1 cellular context compared by ENCODE assay signal in the genomic region with DNA sequence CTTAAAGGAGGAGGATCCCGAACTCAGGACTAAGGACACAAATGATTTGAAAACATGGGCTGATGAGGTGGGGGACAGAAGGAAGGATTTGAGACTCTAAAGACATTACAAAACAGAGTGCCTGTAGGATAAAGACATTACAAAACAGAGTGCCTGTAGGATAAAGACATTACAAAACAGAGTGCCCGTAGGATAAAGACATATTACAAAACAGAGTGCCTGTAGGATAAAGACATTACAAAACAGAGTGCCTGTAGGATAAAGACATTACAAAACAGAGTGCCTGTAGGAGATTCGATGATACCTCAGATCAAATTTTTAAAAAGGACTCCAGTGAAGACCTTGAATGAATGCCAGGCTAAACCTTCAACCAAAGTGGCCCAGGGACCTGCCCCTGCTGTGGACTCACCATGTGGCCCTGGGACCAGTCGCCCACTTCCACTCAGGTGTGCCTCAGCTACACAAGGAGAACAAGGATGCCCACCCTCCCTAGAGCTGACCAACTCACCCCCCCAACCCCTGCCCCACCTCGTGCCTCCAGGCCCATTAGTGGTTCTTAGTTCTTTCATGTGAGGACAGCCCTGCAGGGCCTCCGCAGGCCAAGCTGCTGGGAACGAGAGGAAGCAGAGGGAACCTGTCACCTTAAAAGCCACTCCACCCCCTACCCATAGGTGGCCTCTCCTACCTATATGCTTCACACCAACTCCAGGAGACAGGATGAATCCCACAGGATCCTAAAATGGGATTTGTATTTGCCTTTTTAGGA.
TF ChIP-seq lines count a peak whose summit lies in the region.

No MANE protein-coding gene starts in this region.

TF ChIP-seq in HepG2, 621 proteins besides CTCF, POLR2A, EP300 and RAD21:
- TF ChIP-seq RFX5 (IDR thresholded peaks at IDR 0.05; ENCODE audit: low read depth, low read length) (no peak), ZNF720 (CRISPR knock-in tag; IDR thresholded peaks at IDR 0.05) (no peak), DPF2 (CRISPR knock-in tag; IDR thresholded peaks at IDR 0.05; ENCODE audit: borderline replicate concordance, low read depth) (no peak), HNRNPK (IDR thresholded peaks at IDR 0.05; ENCODE audit: low read depth, low read length, poor library complexity, severe bottlenecking) (no peak), ZNF747 (CRISPR knock-in tag; IDR thresholded peaks at IDR 0.05; ENCODE audit: borderline replicate concordance) (no peak), ZNF224 (CRISPR knock-in tag; IDR thresholded peaks at IDR 0.05) (no peak), JUNB (CRISPR knock-in tag; IDR thresholded peaks at IDR 0.05; ENCODE audit: borderline replicate concordance) (no peak), SOX6 (IDR thresholded peaks at IDR 0.05) (no peak), SOX6 (CRISPR knock-in tag; IDR thresholded peaks at IDR 0.05) (no peak), RXRA (CRISPR knock-in tag; IDR thresholded peaks at IDR 0.05) (no peak), FOXP1 (IDR thresholded peaks at IDR 0.05) (no peak), FOXP1 (CRISPR knock-in tag; IDR thresholded peaks at IDR 0.05) (no peak), ZKSCAN5 (CRISPR knock-in tag; IDR thresholded peaks at IDR 0.05) (no peak), ATF7 (IDR thresholded peaks at IDR 0.05) (no peak), ATF7 (CRISPR knock-in tag; IDR thresholded peaks at IDR 0.05) (no peak), ZFX (CRISPR knock-in tag; IDR thresholded peaks at IDR 0.05; ENCODE audit: low read depth) (no peak), MTF1 (CRISPR knock-in tag; IDR thresholded peaks at IDR 0.05) (no peak), KDM3A (CRISPR knock-in tag; IDR thresholded peaks at IDR 0.05; ENCODE audit: low read depth) (no peak), ZBTB7A (CRISPR knock-in tag; IDR thresholded peaks at IDR 0.05) (no peak), JUND (CRISPR knock-in tag; IDR thresholded peaks at IDR 0.05) (no peak), SCMH1 (CRISPR knock-in tag; IDR thresholded peaks at IDR 0.05; ENCODE audit: borderline replicate concordance) (no peak)
- TF ChIP-seq, protein P1, sequence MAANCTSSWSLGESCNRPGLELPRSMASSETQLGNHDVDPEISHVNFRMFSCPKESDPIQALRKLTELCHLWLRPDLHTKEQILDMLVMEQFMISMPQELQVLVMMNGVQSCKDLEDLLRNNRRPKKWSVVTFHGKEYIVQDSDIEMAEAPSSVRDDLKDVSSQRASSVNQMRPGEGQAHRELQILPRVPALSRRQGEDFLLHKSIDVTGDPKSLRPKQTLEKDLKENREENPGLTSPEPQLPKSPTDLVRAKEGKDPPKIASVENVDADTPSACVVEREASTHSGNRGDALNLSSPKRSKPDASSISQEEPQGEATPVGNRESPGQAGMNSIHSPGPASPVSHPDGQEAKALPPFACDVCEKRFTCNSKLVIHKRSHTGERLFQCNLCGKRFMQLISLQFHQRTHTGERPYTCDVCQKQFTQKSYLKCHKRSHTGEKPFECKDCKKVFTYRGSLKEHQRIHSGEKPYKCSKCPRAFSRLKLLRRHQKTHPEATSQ (CRISPR knock-in tag; IDR thresholded peaks at IDR 0.05; ENCODE audit: borderline replicate concordance): no peak
